In genomic region chr6:33822575-33823395, GRCh38 we compare ENCODE assay signal across 1 cellular context.
A peak's percentile ranks its signal among the peaks of the same experiment; 100 is the strongest.
TF ChIP-seq lines count a peak whose summit lies in the region.

No MANE protein-coding gene starts in this region.

TF ChIP-seq in HepG2, 621 proteins besides CTCF, POLR2A, EP300 and RAD21 (continued from another document):
- TF ChIP-seq ZNF513 (CRISPR knock-in tag; conservative IDR thresholded peaks at IDR 0.05) (no peak), SNAPC5 (CRISPR knock-in tag; IDR thresholded peaks at IDR 0.05; ENCODE audit: borderline replicate concordance) (no peak), RCOR2 (CRISPR knock-in tag; IDR thresholded peaks at IDR 0.05) (no peak), NFYC (CRISPR knock-in tag; IDR thresholded peaks at IDR 0.05) (peak; percentile 65), STAG1 (CRISPR knock-in tag; IDR thresholded peaks at IDR 0.05) (peak; percentile 27; the same call in 1 of the 2 replicates), ATF2 (CRISPR knock-in tag; IDR thresholded peaks at IDR 0.05) (no peak), ZBTB1 (CRISPR knock-in tag; IDR thresholded peaks at IDR 0.05; ENCODE audit: borderline replicate concordance) (no peak), ZNF225 (CRISPR knock-in tag; IDR thresholded peaks at IDR 0.05) (no peak), KAT2B (IDR thresholded peaks at IDR 0.05; ENCODE audit: borderline replicate concordance, low read depth, low read length) (no peak)
